In genomic region chr21:43775795-43776430, GRCh38 we compare ENCODE assay signal across 8 cellular contexts. TPM values are rescaled to one million over a fixed set of nuclear protein-coding genes. Genes with fewer than 3 reads are reported as not detected.
DNase-seq lines count a peak whose midpoint lies in the region; ATAC-seq and TF ChIP-seq lines count a peak whose summit lies in the region.

Gene CSTB, minus strand, starts transcription at chr21:43776308. Its CDS starts 39 bp downstream, at chr21:43776269.

- peak within 1 kb of the TSS; percentile 91 for H3K4me3 ChIP-seq in Karpas-422 (ENCODE audit: low read length)

- H3K9me3 ChIP-seq in Karpas-422 (ENCODE audit: low read length), result no peaks in the 10 kb centered on the region

- peak within 1 kb of the TSS; percentile 93 for H3K4me3 Mint-ChIP-seq in type B pancreatic cell

- no peaks in the 10 kb centered on the region for H3K27me3 ChIP-seq in Karpas-422 (ENCODE audit: low read length)

- H3K9ac ChIP-seq in Karpas-422 (ENCODE audit: low read length), result peak within 1 kb of the TSS; percentile 77

- H3K79me2 ChIP-seq in Karpas-422 (ENCODE audit: low read length), result peaks cover 14% of the 10 kb centered on the region

- H2AFZ ChIP-seq in Karpas-422 (ENCODE audit: low read length), result peak within 1 kb of the TSS; percentile 98

- peaks cover 15% of the 10 kb centered on the region for H3K36me3 Mint-ChIP-seq in type B pancreatic cell

- peak; percentile 58 for ATAC-seq in GM21526 (IDR thresholded peaks at IDR 0.05; ENCODE audit: low FRiP score, unreplicated experiment)

- peaks cover 17% of the 10 kb centered on the region for H3K4me1 Mint-ChIP-seq in type B pancreatic cell (ENCODE audit: unreplicated experiment)

- peak; percentile 86 for DNase-seq in DMS53 (lab: John Stamatoyannopoulos, UW)
- DNase-seq in Karpas-422, result peak; percentile 93
- DNase-seq in T follicular helper cell (ENCODE audit: low read depth), result peak; percentile 81
- DNase-seq in activated naive CD8-positive, alpha-beta T cell treated with anti-CD3 and anti-CD28 coated beads, Interleukin-2, amount 50 U/mL, for 16 hours (ENCODE audit: low read depth, low spot score), result peak; percentile 51
- DNase-seq in cardiac septum (ENCODE audit: low spot score), result peak; percentile 94
- peak; percentile 61 for DNase-seq in pons (ENCODE audit: low spot score)
- DNase-seq in type B pancreatic cell (ENCODE audit: extremely low spot score, unreplicated experiment), result peak; percentile 87

- TF ChIP-seq CTCF in type B pancreatic cell (conservative IDR thresholded peaks at IDR 0.05), result no peak

- H3K27ac ChIP-seq in Karpas-422 (ENCODE audit: low read length), result no peak within 1 kb of the TSS; the same call in 1 of the 2 replicates

- no peaks in the 10 kb centered on the region for H3K9me2 ChIP-seq in Karpas-422 (replicated peaks; ENCODE audit: insufficient read depth, low read length)

- H4K20me1 ChIP-seq in Karpas-422 (ENCODE audit: insufficient read depth, low read depth, low read length), result peaks cover 12% of the 10 kb centered on the region; the same call in 1 of the 2 replicates

- intact Hi-C loops in cardiac septum (cut with DNase I), result loop anchor here (10.0 kb wide), 1 partner anchor 71 kb away; no protein-coding TSS in a partner anchor

- peaks cover 19% of the 10 kb centered on the region for H3K4me1 ChIP-seq in Karpas-422 (ENCODE audit: low read length)

- peak within 1 kb of the TSS; percentile 93 for H3K4me2 ChIP-seq in Karpas-422 (ENCODE audit: low read depth, low read length, poor library complexity, severe bottlenecking)

- peak within 1 kb of the TSS; percentile 94 for H3K27ac Mint-ChIP-seq in type B pancreatic cell

- no peaks in the 10 kb centered on the region for H3K9me3 Mint-ChIP-seq in type B pancreatic cell

- H3K27me3 Mint-ChIP-seq in type B pancreatic cell, result no peaks in the 10 kb centered on the region

- H3K36me3 ChIP-seq in Karpas-422 (ENCODE audit: insufficient read depth, low read length), result peaks cover 15% of the 10 kb centered on the region

RNA-seq across cellular contexts. Expression of gene CSTB, which starts in this region (rescaled TPM):
- total RNA-seq in Karpas-422 (2014; rRNA removed; shearing (Covaris generic); ENCODE audit: low replicate concordance), result 17.6 and 28.0 TPM in 2 replicates
- total RNA-seq in cardiac septum (34.6 TPM), type B pancreatic cell (ENCODE audit: low replicate concordance) (45.4 and 78.2 TPM in 2 replicates)
